In genomic region chr11:130766650-130767297, GRCh38 we compare ENCODE assay signal across 15 cellular contexts.
DNase-seq lines count a peak whose midpoint lies in the region; ATAC-seq and TF ChIP-seq lines count a peak whose summit lies in the region.
"Had no signal": no experiment of that assay in that cellular context is flagged by ENCODE, and none has a peak within 500 bp of the region (broad histone marks: within the 10 kb centered on the region; RNA-seq: fewer than 3 reads in every experiment).

No MANE protein-coding gene starts in this region.

- H3K36me3 Mint-ChIP-seq in natural killer cell, result no peaks in the 10 kb centered on the region
- no peaks in the 10 kb centered on the region for H3K36me3 Mint-ChIP-seq in T-cell

- CTCF ChIA-PET in T-cell (lab: Charles Lee), result no interaction called here

- H3K4me1 Mint-ChIP-seq in natural killer cell, result peaks cover 19 to 29% of the 10 kb centered on the region in 2 donors
- H3K4me1 Mint-ChIP-seq in T-cell, result peaks cover 0 to 3% (median 2%) of the 10 kb centered on the region in 3 donors

- H3K27ac Mint-ChIP-seq in natural killer cell (peak overlapping the region; percentile 66 to 86), T-cell (no peak overlapping the region)
- H3K27ac Mint-ChIP-seq: WTC11 had no signal

- TF ChIP-seq CTCF in natural killer cell (IDR thresholded peaks at IDR 0.05), result no peak

- H3K27me3 Mint-ChIP-seq in natural killer cell (ENCODE audit: low read depth in 2 of 2), result no peaks in the 10 kb centered on the region
- peaks cover 0 to 4% of the 10 kb centered on the region in 2 donors for H3K27me3 Mint-ChIP-seq in T-cell

- H3K4me3 Mint-ChIP-seq in natural killer cell, result peak overlapping the region; percentile 85
- H3K4me3 Mint-ChIP-seq in T-cell, result no peak overlapping the region
- H3K4me3 Mint-ChIP-seq: WTC11 had no signal

- ATAC-seq in GM18868 (IDR thresholded peaks at IDR 0.05; ENCODE audit: unreplicated experiment), result peak; percentile 26
- ATAC-seq in GM21381 (IDR thresholded peaks at IDR 0.05; ENCODE audit: unreplicated experiment), result peak; percentile 14
- ATAC-seq in HG03565 (IDR thresholded peaks at IDR 0.05; ENCODE audit: unreplicated experiment), result peak; percentile 17
- ATAC-seq in natural killer cell, result peak; percentile 3 to 53 (median 33)
- no peak for ATAC-seq in GM19463 (IDR thresholded peaks at IDR 0.05; ENCODE audit: unreplicated experiment)
- ATAC-seq in T-cell (replicated peaks in 1 of 4), result no peak
- ATAC-seq: left colon, WTC11 had no signal

- no peaks in the 10 kb centered on the region for H3K9me3 Mint-ChIP-seq in natural killer cell
- no peaks in the 10 kb centered on the region for H3K9me3 Mint-ChIP-seq in T-cell

- intact Hi-C loops in natural killer cell (cut with micrococcal nuclease), result no loop called here

- POLR2A ChIA-PET in T-cell (lab: Charles Lee), result no interaction called here

- DNase-seq in natural killer cell (no peak), iPS-NIHi7 (ENCODE audit: extremely low spot score) (no peak), T-cell (no peak)
- DNase-seq: activated effector memory CD4-positive, alpha-beta T cell treated with Interleukin-2 at 50 U/mL for 16 hours; aorta; KG1; left colon; NCI-H1105 treated with DMSO at 0.1 percent for 48 hours; NCI-H82; stimulated activated CD4-positive, alpha-beta T cell treated with anti-CD3 and anti-CD28 coated beads, Interleukin-4, amount 100 ng/mL, for 4 hours had no signal

Comparison
In these comparisons a context has a peak if more than half of its experiments do, and no peak if none do; other contexts are left out.
1. ATAC-seq: peak in GM18868 (single experiment), GM21381 (single experiment), HG03565 (single experiment) and natural killer cell (3 of 3); none in GM19463 (single experiment) and T-cell (0 of 4).
2. H3K27ac Mint-ChIP-seq: peak in natural killer cell (2 of 2); none in T-cell (0 of 2).